8 cellular contexts compared by ENCODE assay signal in genomic region chr5:170809551-170809950, GRCh38. TPM values are rescaled to one million over a fixed set of nuclear protein-coding genes. Genes with fewer than 3 reads are reported as not detected.
DNase-seq lines count a peak whose midpoint lies in the region; ATAC-seq and TF ChIP-seq lines count a peak whose summit lies in the region.

No MANE protein-coding gene starts in this region.

- DNase-seq in DMS114 treated with DMSO at 0.1 percent for 48 hours (lab: John Stamatoyannopoulos, UW; ENCODE audit: unreplicated experiment) = peak; percentile 78
- peak; percentile 3 for DNase-seq in M059J (ENCODE audit: low read depth)
- DNase-seq in adrenal gland = peak; percentile 28 to 64 (median 39)
- no peak for DNase-seq in left lung
- DNase-seq in activated CD4-positive, alpha-beta T cell treated with anti-CD3 and anti-CD28 coated beads for 48 hours = no peak
- no peak for DNase-seq in vagina (ENCODE audit: extremely low spot score in 2 of 2)
- no peak for DNase-seq in HuH-7 (ENCODE audit: low spot score)

- H3K9me3 ChIP-seq in adrenal gland (replicated peaks in 1 of 3) = no peaks in the 10 kb centered on the region
- H3K9me3 ChIP-seq in left lung = no peaks in the 10 kb centered on the region
- H3K9me3 ChIP-seq in vagina = no peaks in the 10 kb centered on the region

- 59 to 68% (median 61%) methylated on average over 6 to 7 of the region's 7 CpGs for WGBS in adrenal gland, 4 donors

- H3K4me1 ChIP-seq in adrenal gland (replicated peaks in 1 of 2) (no peaks in the 10 kb centered on the region), left lung (no peaks in the 10 kb centered on the region), vagina (no peaks in the 10 kb centered on the region)

- no peak for TF ChIP-seq POLR2A in adrenal gland (IDR thresholded peaks at IDR 0.05)
- no peak for TF ChIP-seq POLR2A in vagina (IDR thresholded peaks at IDR 0.05)

- peak in 5 of 6 experiments; percentile 50 to 75 (median 62) for TF ChIP-seq CTCF in adrenal gland (IDR thresholded peaks at IDR 0.05)
- no peak for TF ChIP-seq CTCF in left lung (IDR thresholded peaks at IDR 0.05)
- TF ChIP-seq CTCF in vagina (IDR thresholded peaks at IDR 0.05) = no peak

- H3K27me3 ChIP-seq in adrenal gland (no peaks in the 10 kb centered on the region), left lung (no peaks in the 10 kb centered on the region), vagina (no peaks in the 10 kb centered on the region)

- intact Hi-C loops in adrenal gland (cut with DNase I) (loop anchor here in 1 of 2 donors (5.0 to 10.0 kb wide), 2 partner anchors 105 to 533 kb away; no protein-coding TSS in a partner anchor), left lung (cut with DNase I) (no loop called here), vagina (cut with DNase I) (no loop called here)

- ATAC-seq in left lung = peak; percentile 96
- ATAC-seq in HG03439 (IDR thresholded peaks at IDR 0.05; ENCODE audit: unreplicated experiment) = no peak

- H3K27ac ChIP-seq in adrenal gland (no peak overlapping the region), left lung (no peak overlapping the region), vagina (no peak overlapping the region)

- H3K36me3 ChIP-seq in adrenal gland (replicated peaks in 1 of 2) (no peaks in the 10 kb centered on the region), left lung (no peaks in the 10 kb centered on the region), vagina (no peaks in the 10 kb centered on the region)

- no peak overlapping the region for H3K4me3 ChIP-seq in adrenal gland
- no peak overlapping the region for H3K4me3 ChIP-seq in left lung
- no peak overlapping the region for H3K4me3 ChIP-seq in vagina

RNA-seq across cellular contexts. Expression of gene GABRP, which starts 26.0 kb away (rescaled TPM):
- not detected in 2 replicates for total RNA-seq in M059J (2014; rRNA removed; shearing (Covaris generic))
- under 1 TPM in 2 of 8 donors, not detected in 6; 0.21 to 0.26 TPM for total RNA-seq in adrenal gland
- under 1 TPM in 2 of 3 donors, not detected in 1; 0.03 to 0.13 TPM for polyA plus RNA-seq in adrenal gland
- total RNA-seq in left lung = under 1 TPM; 0.10 to 0.26 TPM
- total RNA-seq in vagina = 20.6 TPM

RNA-seq across cellular contexts. Expression of gene RANBP17, which starts 52.3 kb away (rescaled TPM):
- not detected in 2 replicates for total RNA-seq in M059J (2014; rRNA removed; shearing (Covaris generic))
- total RNA-seq in adrenal gland (100 to 1,000 TPM in 1 of 8 donors, 10 to 100 TPM in 6, 1 to 10 TPM in 1; 9.8 to 119 (median 25.8) TPM), left lung (10 to 100 TPM; 17.0 to 22.9 TPM), vagina (5.4 TPM)
- 10 to 100 TPM in 2 of 3 donors, 1 to 10 TPM in 1; 5.5 to 16.9 (median 14.7) TPM for polyA plus RNA-seq in adrenal gland

Comparison
In these comparisons a context has a peak if more than half of its experiments do, and no peak if none do; other contexts are left out.
1. DNase-seq: peak in DMS114 treated with DMSO at 0.1 percent for 48 hours (single experiment), M059J (single experiment) and adrenal gland (7 of 7); none in left lung (0 of 2), activated CD4-positive, alpha-beta T cell treated with anti-CD3 and anti-CD28 coated beads for 48 hours (single experiment), vagina (0 of 2) and HuH-7 (single experiment).
2. CTCF ChIP-seq: peak in adrenal gland (5 of 6); none in left lung (0 of 2) and vagina (0 of 3).
3. RNA of gene GABRP, which starts 26.0 kb away (total RNA-seq): 20.6 TPM in vagina (single experiment); 0.10 to 0.26 TPM in left lung, 0.21 to 0.26 TPM in adrenal gland and not detected in M059J; every median in the first group is over 10 times any median in the second.